36 cellular contexts compared by ENCODE assay signal in the genomic region with DNA sequence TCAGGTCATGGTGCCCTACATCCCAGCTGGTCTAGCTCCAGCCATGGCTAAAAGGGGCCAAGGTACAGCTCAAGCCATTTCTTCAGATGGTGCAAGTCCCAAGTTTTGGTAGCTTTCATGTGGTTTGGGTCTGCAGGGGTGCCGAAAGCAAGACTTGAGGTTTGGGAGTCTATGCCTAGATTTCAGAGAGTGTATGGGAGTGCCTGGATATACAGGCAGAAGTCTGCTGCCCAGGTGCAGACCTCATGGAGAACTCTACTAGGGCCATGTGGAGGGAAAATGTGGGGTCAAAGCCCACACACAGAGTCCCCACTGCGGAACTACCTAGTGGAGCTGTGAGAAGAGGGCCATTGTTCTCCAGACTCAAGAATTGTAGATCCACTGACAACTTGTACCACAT.
"Had no signal": no experiment of that assay in that cellular context is flagged by ENCODE, and none has a peak within 500 bp of the region (broad histone marks: within the 10 kb centered on the region; RNA-seq: fewer than 3 reads in every experiment).

No MANE protein-coding gene starts in this region.

- H3K9me3 ChIP-seq: ascending aorta had no signal

- H3K27me3 ChIP-seq: ascending aorta, cardiac muscle cell had no signal

- H3K36me3 Mint-ChIP-seq: activated CD8-positive, alpha-beta memory T cell treated with anti-CD3 and anti-CD28 coated beads, Interleukin-2, amount 10 ng/mL, durations not matched to agents 7 days and 5 days; activated naive CD4-positive, alpha-beta T cell treated with anti-CD3 and anti-CD28 coated beads, Interleukin-2, amount 10 ng/mL, durations not matched to agents 7 days and 5 days; activated naive CD4-positive, alpha-beta T cell treated with anti-CD3 and anti-CD28 coated beads, Interleukin-2, amount 50 U/mL, for 24 hours; activated naive CD8-positive, alpha-beta T cell; activated naive CD8-positive, alpha-beta T cell treated with anti-CD3 and anti-CD28 coated beads, Interleukin-2, amount 10 ng/mL, durations not matched to agents 7 days and 5 days; brain had no signal

- H3K4me3 Mint-ChIP-seq: activated CD4-positive, alpha-beta memory T cell treated with anti-CD3 and anti-CD28 coated beads, Interleukin-2, amount 10 ng/mL, durations not matched to agents 7 days and 5 days; activated CD4-positive, alpha-beta T cell treated with anti-CD3 and anti-CD28 coated beads for 36 hours; activated CD4-positive, alpha-beta T cell treated with anti-CD3 and anti-CD28 coated beads, Interleukin-2, amount 10 ng/mL, durations not matched to agents 7 days and 5 days; activated CD8-positive, alpha-beta memory T cell treated with anti-CD3 and anti-CD28 coated beads, Interleukin-2, amount 10 ng/mL, durations not matched to agents 7 days and 5 days; activated CD8-positive, alpha-beta T cell treated with anti-CD3 and anti-CD28 coated beads, Interleukin-2, amount 10 ng/mL, durations not matched to agents 7 days and 5 days; activated naive CD4-positive, alpha-beta T cell treated with anti-CD3 and anti-CD28 coated beads, Interleukin-2, amount 10 ng/mL, durations not matched to agents 7 days and 5 days; activated naive CD4-positive, alpha-beta T cell treated with anti-CD3 and anti-CD28 coated beads, Interleukin-2, amount 50 U/mL, for 24 hours; activated naive CD8-positive, alpha-beta T cell; activated naive CD8-positive, alpha-beta T cell treated with anti-CD3 and anti-CD28 coated beads, Interleukin-2, amount 10 ng/mL, durations not matched to agents 7 days and 5 days; activated naive CD8-positive, alpha-beta T cell treated with anti-CD3 and anti-CD28 coated beads, Interleukin-2, amount 50 U/mL, for 24 hours; activated T-cell treated with anti-CD3 and anti-CD28 coated beads, Interleukin-2, amount 50 U/mL, for 24 hours; brain; central memory CD8-positive, alpha-beta T cell; T-helper 1 cell treated with Interleukin-12 subunit alpha and Interleukin-12 subunit beta and Interleukin-4 antibody, amounts not matched to agents 30 μg/mL and 1 μg/mL, for 36 hours; T-helper 2 cell treated with Interferon-gamma antibody and Interleukin-4, amounts not matched to agents 5 μg/mL and 100 μg/mL, for 36 hours; WTC11 had no signal

- H3K36me3 ChIP-seq: ascending aorta, cardiac muscle cell, WERI-Rb-1 had no signal

- DNase-seq: activated CD4-positive, alpha-beta memory T cell treated with anti-CD3 and anti-CD28 coated beads, Interleukin-2, amount 10 ng/mL, durations not matched to agents 7 days and 5 days; activated CD4-positive, alpha-beta T cell treated with anti-CD3 and anti-CD28 coated beads for 1 hour; activated CD4-positive, alpha-beta T cell treated with anti-CD3 and anti-CD28 coated beads for 36 hours; activated CD4-positive, alpha-beta T cell treated with anti-CD3 and anti-CD28 coated beads for 48 hours; activated CD4-positive, alpha-beta T cell treated with anti-CD3 and anti-CD28 coated beads, Interleukin-2, amount 10 ng/mL, durations not matched to agents 7 days and 5 days; activated CD4-positive, alpha-beta T cell treated with anti-CD3 and anti-CD28 coated beads, Interleukin-2, amount 50 U/mL, for 48 hours; activated CD4-positive, CD25-positive, alpha-beta regulatory T cell; activated CD8-positive, alpha-beta memory T cell treated with anti-CD3 and anti-CD28 coated beads for 24 hours; activated CD8-positive, alpha-beta memory T cell treated with anti-CD3 and anti-CD28 coated beads, Interleukin-2, amount 10 ng/mL, durations not matched to agents 7 days and 5 days; activated CD8-positive, alpha-beta memory T cell treated with anti-CD3 and anti-CD28 coated beads, Interleukin-2, amount 50 U/mL, for 48 hours; activated CD8-positive, alpha-beta T cell treated with anti-CD3 and anti-CD28 coated beads, Interleukin-2, amount 10 ng/mL, durations not matched to agents 7 days and 5 days; activated effector memory CD4-positive, alpha-beta T cell treated with Interleukin-2 at 50 U/mL for 16 hours; activated gamma-delta T cell; activated naive CD4-positive, alpha-beta T cell treated with anti-CD3 and anti-CD28 coated beads, Interleukin-2, amount 10 ng/mL, durations not matched to agents 7 days and 5 days; activated naive CD4-positive, alpha-beta T cell treated with Interleukin-2 at 50 U/mL for 16 hours; activated naive CD8-positive, alpha-beta T cell treated with anti-CD3 and anti-CD28 coated beads, Interleukin-2, amount 10 ng/mL, durations not matched to agents 7 days and 5 days; activated naive CD8-positive, alpha-beta T cell treated with anti-CD3 and anti-CD28 coated beads, Interleukin-2, amount 50 U/mL, for 24 hours; activated T-cell treated with anti-CD3 and anti-CD28 coated beads, Interleukin-2, amount 50 U/mL, for 24 hours; activated T-cell treated with anti-CD3 and anti-CD28 coated beads, Interleukin-2, amount 50 U/mL, for 48 hours; amygdala; anterior cingulate cortex; caudate nucleus; T-helper 1 cell; T-helper 2 cell; T-helper 9 cell; WERI-Rb-1 had no signal

- H3K4me3 ChIP-seq: ascending aorta, cardiac muscle cell had no signal

- H3K27ac Mint-ChIP-seq: activated CD4-positive, alpha-beta memory T cell treated with anti-CD3 and anti-CD28 coated beads, Interleukin-2, amount 10 ng/mL, durations not matched to agents 7 days and 5 days; activated CD4-positive, alpha-beta T cell treated with anti-CD3 and anti-CD28 coated beads for 36 hours; activated CD4-positive, alpha-beta T cell treated with anti-CD3 and anti-CD28 coated beads, Interleukin-2, amount 10 ng/mL, durations not matched to agents 7 days and 5 days; activated CD8-positive, alpha-beta memory T cell treated with anti-CD3 and anti-CD28 coated beads, Interleukin-2, amount 10 ng/mL, durations not matched to agents 7 days and 5 days; activated CD8-positive, alpha-beta T cell treated with anti-CD3 and anti-CD28 coated beads, Interleukin-2, amount 10 ng/mL, durations not matched to agents 7 days and 5 days; activated naive CD4-positive, alpha-beta T cell treated with anti-CD3 and anti-CD28 coated beads, Interleukin-2, amount 10 ng/mL, durations not matched to agents 7 days and 5 days; activated naive CD4-positive, alpha-beta T cell treated with anti-CD3 and anti-CD28 coated beads, Interleukin-2, amount 50 U/mL, for 24 hours; activated naive CD8-positive, alpha-beta T cell; activated naive CD8-positive, alpha-beta T cell treated with anti-CD3 and anti-CD28 coated beads, Interleukin-2, amount 10 ng/mL, durations not matched to agents 7 days and 5 days; activated naive CD8-positive, alpha-beta T cell treated with anti-CD3 and anti-CD28 coated beads, Interleukin-2, amount 50 U/mL, for 24 hours; activated T-cell treated with anti-CD3 and anti-CD28 coated beads, Interleukin-2, amount 50 U/mL, for 24 hours; activated T-helper 2 cell treated with anti-CD3 and anti-CD28 coated beads, Interferon-gamma antibody, Interleukin-2, Interleukin-4, amounts not matched to agents 10 μg/mL and 5 μg/mL and 100 μg/mL, durations not matched to agents 14 hours and 24 hours and 36 hours; brain; T-helper 1 cell treated with Interleukin-12 subunit alpha and Interleukin-12 subunit beta and Interleukin-4 antibody, amounts not matched to agents 30 μg/mL and 1 μg/mL, for 36 hours; T-helper 2 cell treated with Interferon-gamma antibody and Interleukin-4, amounts not matched to agents 5 μg/mL and 100 μg/mL, for 36 hours; WTC11 had no signal

- H3K4me1 ChIP-seq: ascending aorta had no signal

- H3K4me1 Mint-ChIP-seq: activated CD4-positive, alpha-beta memory T cell treated with anti-CD3 and anti-CD28 coated beads, Interleukin-2, amount 10 ng/mL, durations not matched to agents 7 days and 5 days; activated CD4-positive, alpha-beta T cell treated with anti-CD3 and anti-CD28 coated beads for 36 hours; activated CD4-positive, alpha-beta T cell treated with anti-CD3 and anti-CD28 coated beads, Interleukin-2, amount 10 ng/mL, durations not matched to agents 7 days and 5 days; activated CD8-positive, alpha-beta memory T cell treated with anti-CD3 and anti-CD28 coated beads, Interleukin-2, amount 10 ng/mL, durations not matched to agents 7 days and 5 days; activated naive CD4-positive, alpha-beta T cell treated with anti-CD3 and anti-CD28 coated beads, Interleukin-2, amount 10 ng/mL, durations not matched to agents 7 days and 5 days; activated naive CD4-positive, alpha-beta T cell treated with anti-CD3 and anti-CD28 coated beads, Interleukin-2, amount 50 U/mL, for 24 hours; activated naive CD8-positive, alpha-beta T cell treated with anti-CD3 and anti-CD28 coated beads, Interleukin-2, amount 10 ng/mL, durations not matched to agents 7 days and 5 days; activated naive CD8-positive, alpha-beta T cell treated with anti-CD3 and anti-CD28 coated beads, Interleukin-2, amount 50 U/mL, for 24 hours; central memory CD8-positive, alpha-beta T cell; WTC11 had no signal

- H3K27me3 Mint-ChIP-seq: activated CD4-positive, alpha-beta memory T cell treated with anti-CD3 and anti-CD28 coated beads, Interleukin-2, amount 10 ng/mL, durations not matched to agents 7 days and 5 days; activated CD4-positive, alpha-beta T cell treated with anti-CD3 and anti-CD28 coated beads for 36 hours; activated CD4-positive, alpha-beta T cell treated with anti-CD3 and anti-CD28 coated beads, Interleukin-2, amount 10 ng/mL, durations not matched to agents 7 days and 5 days; activated CD8-positive, alpha-beta memory T cell treated with anti-CD3 and anti-CD28 coated beads, Interleukin-2, amount 10 ng/mL, durations not matched to agents 7 days and 5 days; activated naive CD4-positive, alpha-beta T cell treated with anti-CD3 and anti-CD28 coated beads, Interleukin-2, amount 10 ng/mL, durations not matched to agents 7 days and 5 days; activated naive CD4-positive, alpha-beta T cell treated with anti-CD3 and anti-CD28 coated beads, Interleukin-2, amount 50 U/mL, for 24 hours; activated naive CD8-positive, alpha-beta T cell; activated naive CD8-positive, alpha-beta T cell treated with anti-CD3 and anti-CD28 coated beads, Interleukin-2, amount 10 ng/mL, durations not matched to agents 7 days and 5 days; activated naive CD8-positive, alpha-beta T cell treated with anti-CD3 and anti-CD28 coated beads, Interleukin-2, amount 50 U/mL, for 24 hours; activated T-cell treated with anti-CD3 and anti-CD28 coated beads, Interleukin-2, amount 50 U/mL, for 24 hours; brain; central memory CD8-positive, alpha-beta T cell had no signal

- H3K27ac ChIP-seq: ascending aorta, cardiac muscle cell, WERI-Rb-1 had no signal
